Comparison of ENCODE assay signal across 8 cellular contexts in genomic region chrX:123962006-123962485, GRCh38. TPM values are rescaled to one million over a fixed set of nuclear protein-coding genes. Genes with fewer than 3 reads are reported as not detected.
DNase-seq lines count a peak whose midpoint lies in the region; ATAC-seq and TF ChIP-seq lines count a peak whose summit lies in the region.

No MANE protein-coding gene starts in this region.

- DNase-seq in DMS 273 treated with DMSO at 0.1 percent for 48 hours (lab: John Stamatoyannopoulos, UW) (peak; percentile 62), DMS 273 (lab: John Stamatoyannopoulos, UW; ENCODE audit: unreplicated experiment) (no peak), NAMALWA (ENCODE audit: low spot score) (peak; percentile 69), mesothelial cell of epicardium (ENCODE audit: low spot score in 2 of 2, unreplicated experiment in 2 of 2) (no peak), NCI-H2227 (lab: John Stamatoyannopoulos, UW; ENCODE audit: unreplicated experiment) (no peak), epidermal melanocyte (ENCODE audit: insufficient read length, low spot score) (no peak)
- peak; percentile 5 for DNase-seq in central memory CD4-positive, alpha-beta T cell

- H3K27ac Mint-ChIP-seq in mesothelial cell of epicardium, result peak overlapping the region; percentile 99

- ATAC-seq in HG02798 (IDR thresholded peaks at IDR 0.05; ENCODE audit: poor library complexity, unreplicated experiment), result no peak

- peaks cover 3% of the 10 kb centered on the region for H3K36me3 Mint-ChIP-seq in mesothelial cell of epicardium

- no peaks in the 10 kb centered on the region for H3K27me3 Mint-ChIP-seq in mesothelial cell of epicardium (ENCODE audit: low read depth)

- peaks cover 11% of the 10 kb centered on the region for H3K9me3 Mint-ChIP-seq in mesothelial cell of epicardium

- no peak for TF ChIP-seq CTCF in mesothelial cell of epicardium (IDR thresholded peaks at IDR 0.05; ENCODE audit: unreplicated experiment)

- H3K4me3 Mint-ChIP-seq in mesothelial cell of epicardium, result peak overlapping the region; percentile 92

- H3K4me1 Mint-ChIP-seq in mesothelial cell of epicardium, result peaks cover 24% of the 10 kb centered on the region

RNA-seq across cellular contexts. Expression of gene STAG2, which starts 0.5 kb away (rescaled TPM):
- 57.7 to 67.0 TPM (median 62.8 TPM) in 3 replicates for total RNA-seq in mesothelial cell of epicardium

Comparison
In these comparisons a context has a peak if more than half of its experiments do, and no peak if none do; other contexts are left out.
1. DNase-seq: peak in DMS 273 treated with DMSO at 0.1 percent for 48 hours (single experiment), NAMALWA (single experiment) and central memory CD4-positive, alpha-beta T cell (single experiment); none in DMS 273 (single experiment), mesothelial cell of epicardium (0 of 2), NCI-H2227 (single experiment) and epidermal melanocyte (single experiment).